ENCODE assay signal across 1 cellular context in genomic region chr7:149714081-149714909, GRCh38.
A peak's percentile ranks its signal among the peaks of the same experiment; 100 is the strongest.
TF ChIP-seq lines count a peak whose summit lies in the region.

No MANE protein-coding gene starts in this region.

TF ChIP-seq in K562, 482 proteins besides CTCF, POLR2A, EP300 and RAD21 (continued from another document and continues in another):
- TF ChIP-seq RFX5 (IDR thresholded peaks at IDR 0.05; ENCODE audit: low read depth, low read length) (no peak), ARID3A (IDR thresholded peaks at IDR 0.05; ENCODE audit: borderline replicate concordance, low read depth, low read length) (no peak), ZNF444 (CRISPR knock-in tag; IDR thresholded peaks at IDR 0.05) (no peak), ZNF717 (CRISPR knock-in tag; IDR thresholded peaks at IDR 0.05) (no peak), ZFPM2 (CRISPR knock-in tag; IDR thresholded peaks at IDR 0.05) (no peak), TSHZ1 (CRISPR knock-in tag; IDR thresholded peaks at IDR 0.05) (no peak), ZNF232 (CRISPR knock-in tag; IDR thresholded peaks at IDR 0.05) (no peak), GATA2 (CRISPR knock-in tag; IDR thresholded peaks at IDR 0.05) (0 out of 2 replicates have a peak, but pooled peaks have one; percentile 11), NCOR1 (IDR thresholded peaks at IDR 0.05) (no peak), NBN (IDR thresholded peaks at IDR 0.05; ENCODE audit: low read depth) (no peak), TCF15 (CRISPR knock-in tag; IDR thresholded peaks at IDR 0.05) (no peak), NEUROD1 (IDR thresholded peaks at IDR 0.05; ENCODE audit: borderline replicate concordance, low read depth, low read length, partially characterized antibody) (peak; percentile 17), RERE (CRISPR knock-in tag; IDR thresholded peaks at IDR 0.05; ENCODE audit: borderline replicate concordance) (no peak), ZNF431 (CRISPR knock-in tag; IDR thresholded peaks at IDR 0.05) (no peak), ESRRB (CRISPR knock-in tag; IDR thresholded peaks at IDR 0.05; ENCODE audit: borderline replicate concordance) (no peak), TCF7L2 (IDR thresholded peaks at IDR 0.05; ENCODE audit: low read depth, low read length) (no peak), ZNF121 (CRISPR knock-in tag; conservative IDR thresholded peaks at IDR 0.05) (no peak), TCFL5 (CRISPR knock-in tag; conservative IDR thresholded peaks at IDR 0.05) (no peak)
- TF ChIP-seq, protein P1, sequence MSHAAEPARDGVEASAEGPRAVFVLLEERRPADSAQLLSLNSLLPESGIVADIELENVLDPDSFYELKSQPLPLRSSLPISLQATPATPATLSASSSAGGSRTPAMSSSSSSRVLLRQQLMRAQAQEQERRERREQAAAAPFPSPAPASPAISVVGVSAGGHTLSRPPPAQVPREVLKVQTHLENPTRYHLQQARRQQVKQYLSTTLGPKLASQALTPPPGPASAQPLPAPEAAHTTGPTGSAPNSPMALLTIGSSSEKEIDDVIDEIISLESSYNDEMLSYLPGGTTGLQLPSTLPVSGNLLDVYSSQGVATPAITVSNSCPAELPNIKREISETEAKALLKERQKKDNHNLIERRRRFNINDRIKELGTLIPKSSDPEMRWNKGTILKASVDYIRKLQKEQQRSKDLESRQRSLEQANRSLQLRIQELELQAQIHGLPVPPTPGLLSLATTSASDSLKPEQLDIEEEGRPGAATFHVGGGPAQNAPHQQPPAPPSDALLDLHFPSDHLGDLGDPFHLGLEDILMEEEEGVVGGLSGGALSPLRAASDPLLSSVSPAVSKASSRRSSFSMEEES (CRISPR knock-in tag; IDR thresholded peaks at IDR 0.05) = no peak
- TF ChIP-seq, protein P2, sequence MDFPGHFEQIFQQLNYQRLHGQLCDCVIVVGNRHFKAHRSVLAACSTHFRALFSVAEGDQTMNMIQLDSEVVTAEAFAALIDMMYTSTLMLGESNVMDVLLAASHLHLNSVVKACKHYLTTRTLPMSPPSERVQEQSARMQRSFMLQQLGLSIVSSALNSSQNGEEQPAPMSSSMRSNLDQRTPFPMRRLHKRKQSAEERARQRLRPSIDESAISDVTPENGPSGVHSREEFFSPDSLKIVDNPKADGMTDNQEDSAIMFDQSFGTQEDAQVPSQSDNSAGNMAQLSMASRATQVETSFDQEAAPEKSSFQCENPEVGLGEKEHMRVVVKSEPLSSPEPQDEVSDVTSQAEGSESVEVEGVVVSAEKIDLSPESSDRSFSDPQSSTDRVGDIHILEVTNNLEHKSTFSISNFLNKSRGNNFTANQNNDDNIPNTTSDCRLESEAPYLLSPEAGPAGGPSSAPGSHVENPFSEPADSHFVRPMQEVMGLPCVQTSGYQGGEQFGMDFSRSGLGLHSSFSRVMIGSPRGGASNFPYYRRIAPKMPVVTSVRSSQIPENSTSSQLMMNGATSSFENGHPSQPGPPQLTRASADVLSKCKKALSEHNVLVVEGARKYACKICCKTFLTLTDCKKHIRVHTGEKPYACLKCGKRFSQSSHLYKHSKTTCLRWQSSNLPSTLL (IDR thresholded peaks at IDR 0.05) = no peak
- TF ChIP-seq, protein P3, sequence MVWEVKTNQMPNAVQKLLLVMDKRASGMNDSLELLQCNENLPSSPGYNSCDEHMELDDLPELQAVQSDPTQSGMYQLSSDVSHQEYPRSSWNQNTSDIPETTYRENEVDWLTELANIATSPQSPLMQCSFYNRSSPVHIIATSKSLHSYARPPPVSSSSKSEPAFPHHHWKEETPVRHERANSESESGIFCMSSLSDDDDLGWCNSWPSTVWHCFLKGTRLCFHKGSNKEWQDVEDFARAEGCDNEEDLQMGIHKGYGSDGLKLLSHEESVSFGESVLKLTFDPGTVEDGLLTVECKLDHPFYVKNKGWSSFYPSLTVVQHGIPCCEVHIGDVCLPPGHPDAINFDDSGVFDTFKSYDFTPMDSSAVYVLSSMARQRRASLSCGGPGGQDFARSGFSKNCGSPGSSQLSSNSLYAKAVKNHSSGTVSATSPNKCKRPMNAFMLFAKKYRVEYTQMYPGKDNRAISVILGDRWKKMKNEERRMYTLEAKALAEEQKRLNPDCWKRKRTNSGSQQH (CRISPR knock-in tag; IDR thresholded peaks at IDR 0.05) = no peak
- TF ChIP-seq, protein P4, sequence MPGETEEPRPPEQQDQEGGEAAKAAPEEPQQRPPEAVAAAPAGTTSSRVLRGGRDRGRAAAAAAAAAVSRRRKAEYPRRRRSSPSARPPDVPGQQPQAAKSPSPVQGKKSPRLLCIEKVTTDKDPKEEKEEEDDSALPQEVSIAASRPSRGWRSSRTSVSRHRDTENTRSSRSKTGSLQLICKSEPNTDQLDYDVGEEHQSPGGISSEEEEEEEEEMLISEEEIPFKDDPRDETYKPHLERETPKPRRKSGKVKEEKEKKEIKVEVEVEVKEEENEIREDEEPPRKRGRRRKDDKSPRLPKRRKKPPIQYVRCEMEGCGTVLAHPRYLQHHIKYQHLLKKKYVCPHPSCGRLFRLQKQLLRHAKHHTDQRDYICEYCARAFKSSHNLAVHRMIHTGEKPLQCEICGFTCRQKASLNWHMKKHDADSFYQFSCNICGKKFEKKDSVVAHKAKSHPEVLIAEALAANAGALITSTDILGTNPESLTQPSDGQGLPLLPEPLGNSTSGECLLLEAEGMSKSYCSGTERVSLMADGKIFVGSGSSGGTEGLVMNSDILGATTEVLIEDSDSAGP (CRISPR knock-in tag; IDR thresholded peaks at IDR 0.05) = no peak
- TF ChIP-seq, protein P5, sequence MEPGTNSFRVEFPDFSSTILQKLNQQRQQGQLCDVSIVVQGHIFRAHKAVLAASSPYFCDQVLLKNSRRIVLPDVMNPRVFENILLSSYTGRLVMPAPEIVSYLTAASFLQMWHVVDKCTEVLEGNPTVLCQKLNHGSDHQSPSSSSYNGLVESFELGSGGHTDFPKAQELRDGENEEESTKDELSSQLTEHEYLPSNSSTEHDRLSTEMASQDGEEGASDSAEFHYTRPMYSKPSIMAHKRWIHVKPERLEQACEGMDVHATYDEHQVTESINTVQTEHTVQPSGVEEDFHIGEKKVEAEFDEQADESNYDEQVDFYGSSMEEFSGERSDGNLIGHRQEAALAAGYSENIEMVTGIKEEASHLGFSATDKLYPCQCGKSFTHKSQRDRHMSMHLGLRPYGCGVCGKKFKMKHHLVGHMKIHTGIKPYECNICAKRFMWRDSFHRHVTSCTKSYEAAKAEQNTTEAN (CRISPR knock-in tag; IDR thresholded peaks at IDR 0.05) = no peak
- TF ChIP-seq, protein P6, sequence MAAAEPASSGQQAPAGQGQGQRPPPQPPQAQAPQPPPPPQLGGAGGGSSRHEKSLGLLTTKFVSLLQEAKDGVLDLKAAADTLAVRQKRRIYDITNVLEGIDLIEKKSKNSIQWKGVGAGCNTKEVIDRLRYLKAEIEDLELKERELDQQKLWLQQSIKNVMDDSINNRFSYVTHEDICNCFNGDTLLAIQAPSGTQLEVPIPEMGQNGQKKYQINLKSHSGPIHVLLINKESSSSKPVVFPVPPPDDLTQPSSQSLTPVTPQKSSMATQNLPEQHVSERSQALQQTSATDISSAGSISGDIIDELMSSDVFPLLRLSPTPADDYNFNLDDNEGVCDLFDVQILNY (CRISPR knock-in tag; IDR thresholded peaks at IDR 0.05) = 0 out of 2 replicates have a peak, but pooled peaks have one; percentile 36
- TF ChIP-seq, protein P7, sequence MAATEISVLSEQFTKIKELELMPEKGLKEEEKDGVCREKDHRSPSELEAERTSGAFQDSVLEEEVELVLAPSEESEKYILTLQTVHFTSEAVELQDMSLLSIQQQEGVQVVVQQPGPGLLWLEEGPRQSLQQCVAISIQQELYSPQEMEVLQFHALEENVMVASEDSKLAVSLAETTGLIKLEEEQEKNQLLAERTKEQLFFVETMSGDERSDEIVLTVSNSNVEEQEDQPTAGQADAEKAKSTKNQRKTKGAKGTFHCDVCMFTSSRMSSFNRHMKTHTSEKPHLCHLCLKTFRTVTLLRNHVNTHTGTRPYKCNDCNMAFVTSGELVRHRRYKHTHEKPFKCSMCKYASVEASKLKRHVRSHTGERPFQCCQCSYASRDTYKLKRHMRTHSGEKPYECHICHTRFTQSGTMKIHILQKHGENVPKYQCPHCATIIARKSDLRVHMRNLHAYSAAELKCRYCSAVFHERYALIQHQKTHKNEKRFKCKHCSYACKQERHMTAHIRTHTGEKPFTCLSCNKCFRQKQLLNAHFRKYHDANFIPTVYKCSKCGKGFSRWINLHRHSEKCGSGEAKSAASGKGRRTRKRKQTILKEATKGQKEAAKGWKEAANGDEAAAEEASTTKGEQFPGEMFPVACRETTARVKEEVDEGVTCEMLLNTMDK (IDR thresholded peaks at IDR 0.05; ENCODE audit: borderline replicate concordance, insufficient read depth, low read depth, low read length, poor library complexity, severe bottlenecking) = no peak
